14 cellular contexts compared by ENCODE assay signal in genomic region chr9:134666801-134667200, GRCh38. TPM values are rescaled to one million over a fixed set of nuclear protein-coding genes. Genes with fewer than 3 reads are reported as not detected.
DNase-seq lines count a peak whose midpoint lies in the region; ATAC-seq, FAIRE-seq and TF ChIP-seq lines count a peak whose summit lies in the region.
"Had no signal": no experiment of that assay in that cellular context is flagged by ENCODE, and none has a peak within 500 bp of the region (broad histone marks: within the 10 kb centered on the region; RNA-seq: fewer than 3 reads in every experiment).

No MANE protein-coding gene starts in this region.

- TF ChIP-seq POLR2A in heart left ventricle (IDR thresholded peaks at IDR 0.05), result no peak

- H3K4me2 ChIP-seq in BLaER1 (peak overlapping the region; percentile 29; the same call in 1 of the 2 replicates), keratinocyte (ENCODE audit: control insufficient read depth, extremely low read depth, insufficient read depth, low read depth, low read length) (peak overlapping the region; percentile 13)

- DNase-seq in HT1080 (ENCODE audit: low read depth) (peak; percentile 82), SW480 (ENCODE audit: low spot score) (peak; percentile 32), keratinocyte (ENCODE audit: low read depth, low spot score) (no peak), epidermal melanocyte (ENCODE audit: insufficient read length, low spot score) (no peak), Right ventricle myocardium inferior (ENCODE audit: missing footprints) (no peak), heart left ventricle (no peak)
- DNase-seq: activated CD4-positive, CD25-positive, alpha-beta regulatory T cell treated with anti-CD3 and anti-CD28 coated beads, Interleukin-2, amount 50 U/mL, for 72 hours; BE2C; NCI-H1436; nucleus accumbens had no signal

- intact Hi-C loops in Right ventricle myocardium inferior (cut with DNase I) (no loop called here), heart left ventricle (cut with DNase I) (no loop called here)

- H3K4me3 ChIP-seq in BLaER1, result no peak overlapping the region
- no peak overlapping the region for H3K4me3 ChIP-seq in keratinocyte (ENCODE audit: control insufficient read depth in 2 of 3, extremely low read depth in 1 of 3, insufficient read depth in 2 of 3, low read depth in 1 of 3, low read length in 3 of 3)
- no peak overlapping the region for H3K4me3 ChIP-seq in heart left ventricle
- H3K4me3 ChIP-seq: sigmoid colon had no signal

- TF ChIP-seq CTCF in keratinocyte (optimal IDR thresholded peaks at IDR 0.05 in 1 of 3, IDR thresholded peaks at IDR 0.05 in 1 of 3, conservative IDR thresholded peaks at IDR 0.05 in 1 of 3; ENCODE audit: extremely low read depth in 1 of 3, insufficient read depth in 2 of 3, low read length in 3 of 3) (no peak), heart left ventricle (IDR thresholded peaks at IDR 0.05) (no peak)

- H3K4me1 ChIP-seq in BLaER1 (peaks cover 14% of the 10 kb centered on the region), keratinocyte (ENCODE audit: control insufficient read depth, extremely low read depth, insufficient read depth, low read length) (peaks cover 33% of the 10 kb centered on the region), heart left ventricle (peaks cover 0 to 50% (median 18%) of the 10 kb centered on the region in 12 donors)

- dilution Hi-C loops in keratinocyte (cut with MboI; ENCODE audit: extremely low pct_ligation_motif_present, low sequenced_read_pairs), result no loop called here

- ATAC-seq in Right ventricle myocardium inferior, result no peak
- ATAC-seq in heart left ventricle, result no peak
- no peak for ATAC-seq in GM21619 (IDR thresholded peaks at IDR 0.05; ENCODE audit: unreplicated experiment)

- H3K27ac ChIP-seq in BLaER1, result no peak overlapping the region
- H3K27ac ChIP-seq in keratinocyte (ENCODE audit: control insufficient read depth, insufficient read depth, low read length), result no peak overlapping the region
- peak overlapping the region in 1 of 12 donors; percentile 3 for H3K27ac ChIP-seq in heart left ventricle

- peaks cover 2% of the 10 kb centered on the region for H3K9me1 ChIP-seq in keratinocyte (ENCODE audit: control insufficient read depth, extremely low read depth, insufficient read depth, low read length)

- H3K36me3 ChIP-seq in BLaER1 (peaks cover 32% of the 10 kb centered on the region; the same call in 1 of the 2 replicates), keratinocyte (ENCODE audit: control insufficient read depth in 2 of 2, extremely low read depth in 1 of 2, insufficient read depth in 2 of 2, low read length in 2 of 2) (no peaks in the 10 kb centered on the region), heart left ventricle (no peaks in the 10 kb centered on the region)
- H3K36me3 ChIP-seq: BE2C, sigmoid colon had no signal

- peak; percentile 81 for FAIRE-seq in keratinocyte (lab: Jason Lieb, UNC)

- H3K27me3 ChIP-seq in BLaER1 (no peaks in the 10 kb centered on the region), keratinocyte (ENCODE audit: control insufficient read depth, extremely low read depth, insufficient read depth, low read length) (no peaks in the 10 kb centered on the region), heart left ventricle (no peaks in the 10 kb centered on the region)
- H3K27me3 ChIP-seq: BE2C, sigmoid colon had no signal

- H3K9me3 ChIP-seq in BLaER1 (no peaks in the 10 kb centered on the region), keratinocyte (ENCODE audit: control insufficient read depth, low read depth, low read length) (no peaks in the 10 kb centered on the region), heart left ventricle (no peaks in the 10 kb centered on the region)
- H3K9me3 ChIP-seq: BE2C, sigmoid colon had no signal

- H3K79me2 ChIP-seq in keratinocyte (ENCODE audit: control insufficient read depth, insufficient read depth, low read length), result no peaks in the 10 kb centered on the region

- H4K20me1 ChIP-seq in BLaER1 (peaks cover 92% of the 10 kb centered on the region), keratinocyte (ENCODE audit: control insufficient read depth, extremely low read depth, insufficient read depth, low read length) (peaks cover 4% of the 10 kb centered on the region)

- 61 to 73% (median 67%) methylated on average over 6 of the region's 6 CpGs for WGBS in heart left ventricle, 4 donors

- no peak overlapping the region for H3K9ac ChIP-seq in BLaER1
- no peak overlapping the region for H3K9ac ChIP-seq in keratinocyte (ENCODE audit: control insufficient read depth, extremely low read depth, insufficient read depth, low read length)

- no peak overlapping the region for H2AFZ ChIP-seq in keratinocyte (ENCODE audit: control insufficient read depth, low read length)

RNA-seq across cellular contexts. Expression of gene COL5A1, which starts 25.2 kb away (rescaled TPM):
- 5.4 and 6.5 TPM in 2 replicates for total RNA-seq in HT1080 (2014; rRNA removed; shearing (Covaris generic))
- 6.7 and 9.0 TPM in 2 replicates for polyA plus RNA-seq in HT1080 (2015; cell fraction: cytosol; rRNA removed)
- 70.0 and 77.9 TPM in 2 replicates for polyA plus RNA-seq in HT1080 (2015; cell fraction: nucleus; rRNA removed)
- polyA plus RNA-seq in keratinocyte, result 3.1 to 5.6 TPM (median 4.9 TPM) in 3 replicates
- 3.0 TPM for polyA plus RNA-seq in keratinocyte (2011; ENCODE audit: low read depth)
- polyA plus RNA-seq in keratinocyte (2011; cell fraction: cytosol; rRNA removed), result 1.1 and 2.1 TPM in 2 replicates
- 22.0 and 30.3 TPM in 2 replicates for polyA plus RNA-seq in keratinocyte (2011; cell fraction: nucleus; rRNA removed)
- polyA plus RNA-seq in keratinocyte (2012; ENCODE audit: low replicate concordance), result 0.87 and 10.2 TPM in 2 replicates
- polyA minus RNA-seq in keratinocyte, result 6.7 to 22.0 TPM (median 12.5 TPM) in 3 replicates
- 13.2 TPM for polyA minus RNA-seq in keratinocyte (2011; cell fraction: cytosol; rRNA and poly(A)+ RNA removed)
- 27.4 and 29.4 TPM in 2 replicates for polyA minus RNA-seq in keratinocyte (2011; cell fraction: nucleus; rRNA and poly(A)+ RNA removed)
- total RNA-seq in Right ventricle myocardium inferior, result 18.7 TPM
- 10 to 100 TPM in 7 of 9 donors, 1 to 10 TPM in 2; 7.6 to 91.3 (median 13.4) TPM for total RNA-seq in heart left ventricle
- 10 to 100 TPM in 1 of 2 donors, 1 to 10 TPM in 1; 8.5 to 18.9 TPM for polyA plus RNA-seq in heart left ventricle
- polyA plus RNA-seq: IgD-negative memory B cell had no signal

Comparison
In these comparisons a context has a peak if more than half of its experiments do, and no peak if none do; other contexts are left out.
1. DNase-seq: peak in HT1080 (single experiment) and SW480 (single experiment); none in keratinocyte (single experiment), epidermal melanocyte (single experiment), Right ventricle myocardium inferior (single experiment) and heart left ventricle (0 of 5).